ENCODE assay signal across 8 cellular contexts in genomic region chr7:30974605-30975256, GRCh38. TPM values are rescaled to one million over a fixed set of nuclear protein-coding genes. Genes with fewer than 3 reads are reported as not detected.
A peak's percentile ranks its signal among the peaks of the same experiment; 100 is the strongest.
DNase-seq lines count a peak whose midpoint lies in the region; ATAC-seq, FAIRE-seq and TF ChIP-seq lines count a peak whose summit lies in the region.

No MANE protein-coding gene starts in this region.

- no peaks in the 10 kb centered on the region for H3K4me1 ChIP-seq in adrenal gland (replicated peaks in 1 of 2)

- intact Hi-C loops in adrenal gland (cut with DNase I), result loop anchor here (5.0 kb wide), 1 partner anchor 172 kb away; no protein-coding TSS in a partner anchor

- DNase-seq in COLO668 (lab: John Stamatoyannopoulos, UW; ENCODE audit: unreplicated experiment) (peak; percentile 49), NCI-H526 treated with DMSO at 0.1 percent for 48 hours (lab: John Stamatoyannopoulos, UW) (peak; percentile 49), adrenal gland (peak in 6 of 7 donors; percentile 34 to 77 (median 58)), iPS-NIHi7 (ENCODE audit: extremely low spot score) (peak; percentile 88), frontal cortex (ENCODE audit: low spot score in 2 of 2) (no peak)
- peak; percentile 4 for DNase-seq in stimulated activated CD8-positive, alpha-beta memory T cell treated with anti-CD3 and anti-CD28 coated beads, Interleukin-4, amount 100 ng/mL, for 24 hours (ENCODE audit: low read depth)

- WGBS in adrenal gland, 4 donors, result 16 to 39% (median 30%) methylated on average over 4 to 7 of the region's 7 CpGs

- TF ChIP-seq CTCF in adrenal gland (IDR thresholded peaks at IDR 0.05), result peak; percentile 28 to 57 (median 48)

- FAIRE-seq in frontal cortex (lab: Jason Lieb, UNC), result no peak

- H3K36me3 ChIP-seq in adrenal gland (replicated peaks in 1 of 2), result no peaks in the 10 kb centered on the region

- H3K27ac ChIP-seq in adrenal gland, result no peak overlapping the region

- ATAC-seq in GM18873 (IDR thresholded peaks at IDR 0.05; ENCODE audit: low FRiP score, unreplicated experiment) (peak; percentile 90), HG02981 (IDR thresholded peaks at IDR 0.05; ENCODE audit: unreplicated experiment) (peak; percentile 90)

- H3K4me3 ChIP-seq in adrenal gland, result no peak overlapping the region

- H3K9me3 ChIP-seq in adrenal gland (replicated peaks in 1 of 3), result no peaks in the 10 kb centered on the region

- no peak for TF ChIP-seq POLR2A in adrenal gland (IDR thresholded peaks at IDR 0.05)

- peaks cover 3% of the 10 kb centered on the region for H3K27me3 ChIP-seq in adrenal gland

RNA-seq across cellular contexts. Expression of gene GHRHR, which starts 11.0 kb away (rescaled TPM):
- total RNA-seq in adrenal gland (1 to 10 TPM in 1 of 8 donors, under 1 TPM in 1, not detected in 6; 0.60 to 2.9 TPM), frontal cortex (not detected)
- polyA plus RNA-seq in adrenal gland, result 10 to 100 TPM in 1 of 3 donors, under 1 TPM in 2; 0.44 to 11.5 (median 0.68) TPM

Comparison
In these comparisons a context has a peak if more than half of its experiments do, and no peak if none do; other contexts are left out.
1. DNase-seq: peak in COLO668 (single experiment), NCI-H526 treated with DMSO at 0.1 percent for 48 hours (single experiment), adrenal gland (6 of 7), iPS-NIHi7 (single experiment) and stimulated activated CD8-positive, alpha-beta memory T cell treated with anti-CD3 and anti-CD28 coated beads, Interleukin-4, amount 100 ng/mL, for 24 hours (single experiment); none in frontal cortex (0 of 2).